10 cellular contexts compared by ENCODE assay signal in the genomic region with DNA sequence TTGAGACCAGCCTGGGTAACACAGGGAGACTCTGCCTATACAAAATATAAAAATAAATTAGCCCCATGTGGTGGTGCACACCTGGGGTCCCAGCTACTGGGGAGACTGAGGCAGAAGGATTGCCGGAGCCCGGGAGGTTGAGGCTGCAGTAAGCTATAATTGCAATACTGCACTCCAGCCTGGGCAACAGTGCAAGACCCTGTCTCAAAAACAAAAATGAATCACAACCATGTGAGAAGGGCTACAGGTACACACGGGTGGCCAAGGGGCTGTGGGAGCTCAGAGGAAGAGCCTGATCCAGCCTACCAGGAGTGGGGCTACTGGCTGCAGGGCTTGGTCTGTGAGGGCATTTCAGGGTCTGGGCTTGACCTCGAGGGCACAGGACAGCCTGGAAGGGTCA. TPM values are rescaled to one million over a fixed set of nuclear protein-coding genes. Genes with fewer than 3 reads are reported as not detected.
DNase-seq lines count a peak whose midpoint lies in the region; ATAC-seq and TF ChIP-seq lines count a peak whose summit lies in the region.
"Had no signal": no experiment of that assay in that cellular context is flagged by ENCODE, and none has a peak within 500 bp of the region (broad histone marks: within the 10 kb centered on the region; RNA-seq: fewer than 3 reads in every experiment).

No MANE protein-coding gene starts in this region.

- intact Hi-C loops in tibial artery (cut with DNase I; ENCODE audit: low total_unique reads) = no loop called here

- H3K18ac ChIP-seq in mesenchymal stem cell (ENCODE audit: low read depth in 1 of 2, low read length in 2 of 2) = peak overlapping the region; percentile 89 to 97

- no peaks in the 10 kb centered on the region for H3K27me3 ChIP-seq in mesenchymal stem cell (ENCODE audit: control insufficient read depth in 1 of 2, insufficient read depth in 1 of 2, low read length in 2 of 2)
- H3K27me3 ChIP-seq in tibial artery = no peaks in the 10 kb centered on the region

- H3K79me1 ChIP-seq in mesenchymal stem cell (replicated peaks; ENCODE audit: low read length, poor library complexity, severe bottlenecking) = no peaks in the 10 kb centered on the region

- no peaks in the 10 kb centered on the region for H3K36me3 Mint-ChIP-seq in activated naive CD4-positive, alpha-beta T cell treated with anti-CD3 and anti-CD28 coated beads, Interleukin-2, amount 50 U/mL, for 24 hours
- H3K36me3 Mint-ChIP-seq in activated naive CD8-positive, alpha-beta T cell treated with anti-CD3 and anti-CD28 coated beads for 36 hours = peaks cover 5% of the 10 kb centered on the region
- H3K36me3 Mint-ChIP-seq: brain had no signal

- no peaks in the 10 kb centered on the region for H3K9me3 Mint-ChIP-seq in activated naive CD4-positive, alpha-beta T cell treated with anti-CD3 and anti-CD28 coated beads, Interleukin-2, amount 50 U/mL, for 24 hours
- peaks cover 4% of the 10 kb centered on the region for H3K9me3 Mint-ChIP-seq in activated naive CD8-positive, alpha-beta T cell treated with anti-CD3 and anti-CD28 coated beads for 36 hours
- H3K9me3 Mint-ChIP-seq: brain had no signal

- H4K91ac ChIP-seq in mesenchymal stem cell (ENCODE audit: low read length) = peak overlapping the region; percentile 87

- H3K4me2 ChIP-seq in mesenchymal stem cell (ENCODE audit: low read length, poor library complexity, severe bottlenecking) = peak overlapping the region; percentile 7

- H3K23ac ChIP-seq in mesenchymal stem cell (ENCODE audit: low read length in 2 of 2) = peak overlapping the region in 1 of 2 experiments; percentile 37

- H3K4ac ChIP-seq in mesenchymal stem cell (ENCODE audit: low read depth in 1 of 2, low read length in 2 of 2) = peak overlapping the region; percentile 92 to 94

- H4K8ac ChIP-seq in mesenchymal stem cell (ENCODE audit: low read length) = peak overlapping the region; percentile 77

- H3K27ac Mint-ChIP-seq in activated naive CD4-positive, alpha-beta T cell treated with anti-CD3 and anti-CD28 coated beads, Interleukin-2, amount 50 U/mL, for 24 hours = peak overlapping the region; percentile 68
- H3K27ac Mint-ChIP-seq in activated naive CD8-positive, alpha-beta T cell treated with anti-CD3 and anti-CD28 coated beads for 36 hours = peak overlapping the region; percentile 85

- H2AFZ ChIP-seq in mesenchymal stem cell (ENCODE audit: low read depth, low read length) = no peak overlapping the region

- ATAC-seq in GM21576 (IDR thresholded peaks at IDR 0.05; ENCODE audit: unreplicated experiment) = no peak

- H2BK120ac ChIP-seq in mesenchymal stem cell (ENCODE audit: low read depth, low read length) = peak overlapping the region; percentile 93

- peak overlapping the region in 1 of 2 experiments; percentile 45 for H3K14ac ChIP-seq in mesenchymal stem cell (ENCODE audit: low read length in 2 of 2)

- H2BK5ac ChIP-seq in mesenchymal stem cell (ENCODE audit: low read depth, low read length, poor library complexity, severe bottlenecking) = no peak overlapping the region

- peak overlapping the region; percentile 59 for H2AK5ac ChIP-seq in mesenchymal stem cell (ENCODE audit: low read length, severe bottlenecking)

- no peak for DNase-seq in activated naive CD4-positive, alpha-beta T cell treated with anti-CD3 and anti-CD28 coated beads, Interleukin-2, amount 50 U/mL, for 16 hours
- DNase-seq in activated naive CD8-positive, alpha-beta T cell treated with anti-CD3 and anti-CD28 coated beads for 36 hours = no peak
- DNase-seq in mesenchymal stem cell (no peak), tibial artery (no peak), H4 (ENCODE audit: low spot score) (no peak), occipital lobe (lab: John Stamatoyannopoulos, UW) (no peak)
- DNase-seq: MM.1S had no signal

- WGBS in mesenchymal stem cell = 89% methylated on average over 3 of the region's 4 CpGs

- no peak for TF ChIP-seq CTCF in tibial artery (IDR thresholded peaks at IDR 0.05)

- peaks cover 46 to 60% of the 10 kb centered on the region in 2 experiments for H3K36me3 ChIP-seq in mesenchymal stem cell (ENCODE audit: control insufficient read depth in 1 of 2, insufficient read depth in 2 of 2, low read depth in 1 of 2, low read length in 2 of 2)
- H3K36me3 ChIP-seq in tibial artery = peaks cover 0 to 15% (median 15%) of the 10 kb centered on the region in 3 donors

- H3K4me3 ChIP-seq in mesenchymal stem cell (ENCODE audit: insufficient read depth in 1 of 2, low read depth in 1 of 2, low read length in 2 of 2) (peak overlapping the region in 1 of 2 experiments; percentile 19), tibial artery (no peak overlapping the region)

- no peaks in the 10 kb centered on the region for H3K9me3 ChIP-seq in mesenchymal stem cell (ENCODE audit: control insufficient read depth, low read length)
- H3K9me3 ChIP-seq in tibial artery = no peaks in the 10 kb centered on the region

- peak overlapping the region; percentile 82 for H3K9ac ChIP-seq in mesenchymal stem cell (ENCODE audit: low read length)

- peaks cover 77% of the 10 kb centered on the region for H3K4me1 ChIP-seq in mesenchymal stem cell (ENCODE audit: control insufficient read depth, insufficient read depth, low read depth, low read length)
- H3K4me1 ChIP-seq in tibial artery = peaks cover 0 to 78% (median 60%) of the 10 kb centered on the region in 4 donors

- H2BK12ac ChIP-seq in mesenchymal stem cell (ENCODE audit: low read length in 2 of 2) = peak overlapping the region; percentile 71 to 76

- H3K4me3 Mint-ChIP-seq in activated naive CD4-positive, alpha-beta T cell treated with anti-CD3 and anti-CD28 coated beads, Interleukin-2, amount 50 U/mL, for 24 hours = peak overlapping the region; percentile 54
- peak overlapping the region; percentile 55 for H3K4me3 Mint-ChIP-seq in activated naive CD8-positive, alpha-beta T cell treated with anti-CD3 and anti-CD28 coated beads for 36 hours

- H3K4me1 Mint-ChIP-seq in activated naive CD4-positive, alpha-beta T cell treated with anti-CD3 and anti-CD28 coated beads, Interleukin-2, amount 50 U/mL, for 24 hours = peaks cover 62% of the 10 kb centered on the region
- H3K4me1 Mint-ChIP-seq in activated naive CD8-positive, alpha-beta T cell treated with anti-CD3 and anti-CD28 coated beads for 36 hours = peaks cover 52% of the 10 kb centered on the region

- H3K27ac ChIP-seq in mesenchymal stem cell (ENCODE audit: low read length, poor library complexity, severe bottlenecking) (peak overlapping the region; percentile 92), tibial artery (peak overlapping the region; percentile 56 to 67)

- H2BK15ac ChIP-seq in mesenchymal stem cell (ENCODE audit: low read depth, poor library complexity, severe bottlenecking) = peak overlapping the region; percentile 73

- no peaks in the 10 kb centered on the region for H3K27me3 Mint-ChIP-seq in activated naive CD4-positive, alpha-beta T cell treated with anti-CD3 and anti-CD28 coated beads, Interleukin-2, amount 50 U/mL, for 24 hours
- H3K27me3 Mint-ChIP-seq in activated naive CD8-positive, alpha-beta T cell treated with anti-CD3 and anti-CD28 coated beads for 36 hours = no peaks in the 10 kb centered on the region
- H3K27me3 Mint-ChIP-seq: brain had no signal

RNA-seq across cellular contexts. Expression of a gene that starts 55.2 kb away (rescaled TPM):
- 10 to 100 TPM; 18.8 to 19.9 TPM for total RNA-seq in activated naive CD8-positive, alpha-beta T cell treated with anti-CD3 and anti-CD28 coated beads for 36 hours
- polyA plus RNA-seq in mesenchymal stem cell (2013, experiment 1 of 2) = 41.1 TPM
- 40.3 TPM for polyA plus RNA-seq in mesenchymal stem cell (2013, experiment 2 of 2)
- total RNA-seq in H4 (2014; rRNA removed; shearing (Covaris generic)) = 7.2 and 18.8 TPM in 2 replicates
- total RNA-seq in occipital lobe = 78.5 TPM
